20 cellular contexts compared by ENCODE assay signal in genomic region chr1:3359346-3360157, GRCh38.
DNase-seq lines count a peak whose midpoint lies in the region; TF ChIP-seq lines count a peak whose summit lies in the region.
"Had no signal": no experiment of that assay in that cellular context is flagged by ENCODE, and none has a peak within 500 bp of the region (broad histone marks: within the 10 kb centered on the region; RNA-seq: fewer than 3 reads in every experiment).

No MANE protein-coding gene starts in this region.

- H3K27ac Mint-ChIP-seq in nephron progenitor cell = peak overlapping the region; percentile 39
- H3K27ac Mint-ChIP-seq: activated CD4-positive, alpha-beta T cell treated with anti-CD3 and anti-CD28 coated beads, Interleukin-2, amount 10 ng/mL, durations not matched to agents 7 days and 5 days; neural progenitor cell; progenitor cell of endocrine pancreas had no signal

- peak overlapping the region; percentile 55 for H3K4me3 Mint-ChIP-seq in nephron progenitor cell
- H3K4me3 Mint-ChIP-seq: activated CD4-positive, alpha-beta T cell treated with anti-CD3 and anti-CD28 coated beads, Interleukin-2, amount 10 ng/mL, durations not matched to agents 7 days and 5 days; neural progenitor cell had no signal

- TF ChIP-seq CTCF in nephron progenitor cell (IDR thresholded peaks at IDR 0.05) = no peak

- peaks cover 77% of the 10 kb centered on the region for H3K27me3 Mint-ChIP-seq in nephron progenitor cell (ENCODE audit: low read depth, poor library complexity)
- H3K27me3 Mint-ChIP-seq: activated CD4-positive, alpha-beta T cell treated with anti-CD3 and anti-CD28 coated beads, Interleukin-2, amount 10 ng/mL, durations not matched to agents 7 days and 5 days; progenitor cell of endocrine pancreas had no signal

- peaks cover 70% of the 10 kb centered on the region for H3K4me1 Mint-ChIP-seq in nephron progenitor cell
- H3K4me1 Mint-ChIP-seq: activated CD4-positive, alpha-beta T cell treated with anti-CD3 and anti-CD28 coated beads, Interleukin-2, amount 10 ng/mL, durations not matched to agents 7 days and 5 days had no signal

- DNase-seq in DMS153 treated with DMSO at 0.1 percent for 48 hours (lab: John Stamatoyannopoulos, UW; ENCODE audit: unreplicated experiment) (peak; percentile 75), NCI-H1105 treated with DMSO at 0.1 percent for 48 hours (lab: John Stamatoyannopoulos, UW) (peak; percentile 39), NCI-H748 treated with DMSO at 0.1 percent for 48 hours (lab: John Stamatoyannopoulos, UW) (peak; percentile 59), nephron progenitor cell (no peak), AML-193 (lab: John Stamatoyannopoulos, UW) (no peak), AG20443 (ENCODE audit: low spot score) (no peak)
- no peak for DNase-seq in activated effector memory CD4-positive, alpha-beta T cell treated with Interleukin-2 at 50 U/mL for 16 hours
- DNase-seq: activated CD4-positive, alpha-beta T cell treated with anti-CD3 and anti-CD28 coated beads, Interleukin-2, amount 10 ng/mL, durations not matched to agents 7 days and 5 days; body of pancreas; left ventricle myocardium superior; midbrain; NCI-H2081; NCI-H82; OCI-M1; Right ventricle myocardium superior; stimulated activated CD4-positive, alpha-beta T cell treated with anti-CD3 and anti-CD28 coated beads, Interleukin-2, amount 100 ng/mL, for 48 hours; stimulated activated naive CD8-positive, alpha-beta T cell treated with anti-CD3 and anti-CD28 coated beads, Interleukin-15, Interleukin-2, amounts not matched to agents 100 U/mL and 50 U/mL, for 24 hours; trophoblast cell had no signal

- no peaks in the 10 kb centered on the region for H3K9me3 Mint-ChIP-seq in nephron progenitor cell
- H3K9me3 Mint-ChIP-seq: activated CD4-positive, alpha-beta T cell treated with anti-CD3 and anti-CD28 coated beads, Interleukin-2, amount 10 ng/mL, durations not matched to agents 7 days and 5 days had no signal

- H3K36me3 Mint-ChIP-seq in nephron progenitor cell (ENCODE audit: low read depth) = no peaks in the 10 kb centered on the region

Comparison
In these comparisons a context has a peak if more than half of its experiments do, and no peak if none do; other contexts are left out.
1. DNase-seq: peak in DMS153 treated with DMSO at 0.1 percent for 48 hours (single experiment), NCI-H1105 treated with DMSO at 0.1 percent for 48 hours (single experiment) and NCI-H748 treated with DMSO at 0.1 percent for 48 hours (single experiment); none in nephron progenitor cell (single experiment), AML-193 (0 of 2), activated effector memory CD4-positive, alpha-beta T cell treated with Interleukin-2 at 50 U/mL for 16 hours (single experiment) and AG20443 (single experiment).